Comparison of ENCODE assay signal across 1 cellular context in the genomic region with DNA sequence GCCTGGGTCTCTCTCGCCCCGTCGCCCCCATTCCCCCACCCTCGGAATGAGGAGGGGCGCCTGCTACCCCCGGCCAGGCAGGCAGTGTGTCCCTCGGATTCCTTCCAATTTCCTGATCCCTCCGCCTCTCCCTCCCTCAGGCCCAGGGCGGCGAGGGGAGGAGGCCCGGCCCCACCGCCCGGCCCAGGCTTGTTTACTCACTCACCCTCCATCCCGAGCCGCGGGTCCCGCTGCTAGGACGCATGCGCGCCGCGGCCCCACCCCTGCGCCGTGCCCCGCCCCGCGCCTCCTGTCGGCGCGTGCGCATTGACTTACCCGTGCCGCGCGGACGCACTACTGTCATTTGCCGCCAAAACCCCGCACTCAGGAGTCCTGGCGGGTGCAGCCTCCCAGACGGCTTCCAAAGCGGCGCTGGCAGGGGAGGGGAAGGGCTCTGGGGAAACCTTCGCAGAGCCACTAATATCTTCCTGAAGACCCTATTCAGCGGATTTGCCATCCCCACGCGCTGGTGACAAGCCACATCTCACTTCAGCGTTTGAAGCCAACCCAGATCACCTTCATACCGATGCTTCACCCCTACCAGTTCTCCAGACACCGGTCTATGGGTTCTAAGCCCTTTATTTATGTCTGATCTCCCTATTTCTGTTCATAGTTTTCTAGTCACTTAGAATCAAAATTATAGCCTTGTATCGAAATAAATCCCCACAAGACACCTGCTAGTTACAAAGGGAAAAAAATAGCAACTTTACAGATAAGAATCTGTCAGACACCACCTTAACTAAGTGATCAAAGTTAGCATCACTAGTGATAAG.
TF ChIP-seq lines count a peak whose summit lies in the region.

A gene (minus strand): TSS at position 235 of the 812 bp plus-strand sequence. CDS start 16,099 bp downstream, outside the sequence.

TF ChIP-seq in K562, 482 proteins besides CTCF, POLR2A, EP300 and RAD21 (continued from another document and continues in another):
- TF ChIP-seq, protein P1, sequence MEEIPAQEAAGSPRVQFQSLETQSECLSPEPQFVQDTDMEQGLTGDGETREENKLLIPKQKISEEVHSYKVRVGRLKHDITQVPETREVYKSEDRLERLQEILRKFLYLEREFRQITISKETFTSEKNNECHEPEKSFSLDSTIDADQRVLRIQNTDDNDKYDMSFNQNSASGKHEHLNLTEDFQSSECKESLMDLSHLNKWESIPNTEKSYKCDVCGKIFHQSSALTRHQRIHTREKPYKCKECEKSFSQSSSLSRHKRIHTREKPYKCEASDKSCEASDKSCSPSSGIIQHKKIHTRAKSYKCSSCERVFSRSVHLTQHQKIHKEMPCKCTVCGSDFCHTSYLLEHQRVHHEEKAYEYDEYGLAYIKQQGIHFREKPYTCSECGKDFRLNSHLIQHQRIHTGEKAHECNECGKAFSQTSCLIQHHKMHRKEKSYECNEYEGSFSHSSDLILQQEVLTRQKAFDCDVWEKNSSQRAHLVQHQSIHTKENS (CRISPR knock-in tag; IDR thresholded peaks at IDR 0.05) = no peak
- TF ChIP-seq PHF21A (IDR thresholded peaks at IDR 0.05; ENCODE audit: borderline replicate concordance, low read depth) = 0 out of 2 replicates have a peak, but pooled peaks have one; percentile 23
- TF ChIP-seq, protein P2, sequence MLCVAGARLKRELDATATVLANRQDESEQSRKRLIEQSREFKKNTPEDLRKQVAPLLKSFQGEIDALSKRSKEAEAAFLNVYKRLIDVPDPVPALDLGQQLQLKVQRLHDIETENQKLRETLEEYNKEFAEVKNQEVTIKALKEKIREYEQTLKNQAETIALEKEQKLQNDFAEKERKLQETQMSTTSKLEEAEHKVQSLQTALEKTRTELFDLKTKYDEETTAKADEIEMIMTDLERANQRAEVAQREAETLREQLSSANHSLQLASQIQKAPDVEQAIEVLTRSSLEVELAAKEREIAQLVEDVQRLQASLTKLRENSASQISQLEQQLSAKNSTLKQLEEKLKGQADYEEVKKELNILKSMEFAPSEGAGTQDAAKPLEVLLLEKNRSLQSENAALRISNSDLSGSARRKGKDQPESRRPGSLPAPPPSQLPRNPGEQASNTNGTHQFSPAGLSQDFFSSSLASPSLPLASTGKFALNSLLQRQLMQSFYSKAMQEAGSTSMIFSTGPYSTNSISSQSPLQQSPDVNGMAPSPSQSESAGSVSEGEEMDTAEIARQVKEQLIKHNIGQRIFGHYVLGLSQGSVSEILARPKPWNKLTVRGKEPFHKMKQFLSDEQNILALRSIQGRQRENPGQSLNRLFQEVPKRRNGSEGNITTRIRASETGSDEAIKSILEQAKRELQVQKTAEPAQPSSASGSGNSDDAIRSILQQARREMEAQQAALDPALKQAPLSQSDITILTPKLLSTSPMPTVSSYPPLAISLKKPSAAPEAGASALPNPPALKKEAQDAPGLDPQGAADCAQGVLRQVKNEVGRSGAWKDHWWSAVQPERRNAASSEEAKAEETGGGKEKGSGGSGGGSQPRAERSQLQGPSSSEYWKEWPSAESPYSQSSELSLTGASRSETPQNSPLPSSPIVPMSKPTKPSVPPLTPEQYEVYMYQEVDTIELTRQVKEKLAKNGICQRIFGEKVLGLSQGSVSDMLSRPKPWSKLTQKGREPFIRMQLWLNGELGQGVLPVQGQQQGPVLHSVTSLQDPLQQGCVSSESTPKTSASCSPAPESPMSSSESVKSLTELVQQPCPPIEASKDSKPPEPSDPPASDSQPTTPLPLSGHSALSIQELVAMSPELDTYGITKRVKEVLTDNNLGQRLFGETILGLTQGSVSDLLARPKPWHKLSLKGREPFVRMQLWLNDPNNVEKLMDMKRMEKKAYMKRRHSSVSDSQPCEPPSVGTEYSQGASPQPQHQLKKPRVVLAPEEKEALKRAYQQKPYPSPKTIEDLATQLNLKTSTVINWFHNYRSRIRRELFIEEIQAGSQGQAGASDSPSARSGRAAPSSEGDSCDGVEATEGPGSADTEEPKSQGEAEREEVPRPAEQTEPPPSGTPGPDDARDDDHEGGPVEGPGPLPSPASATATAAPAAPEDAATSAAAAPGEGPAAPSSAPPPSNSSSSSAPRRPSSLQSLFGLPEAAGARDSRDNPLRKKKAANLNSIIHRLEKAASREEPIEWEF (CRISPR knock-in tag; IDR thresholded peaks at IDR 0.05) = no peak
- no peak for TF ChIP-seq ZSCAN32 (CRISPR knock-in tag; IDR thresholded peaks at IDR 0.05)
- TF ChIP-seq MEIS2 (IDR thresholded peaks at IDR 0.05; ENCODE audit: partially characterized antibody) = peak; percentile 88
- TF ChIP-seq, protein P3, sequence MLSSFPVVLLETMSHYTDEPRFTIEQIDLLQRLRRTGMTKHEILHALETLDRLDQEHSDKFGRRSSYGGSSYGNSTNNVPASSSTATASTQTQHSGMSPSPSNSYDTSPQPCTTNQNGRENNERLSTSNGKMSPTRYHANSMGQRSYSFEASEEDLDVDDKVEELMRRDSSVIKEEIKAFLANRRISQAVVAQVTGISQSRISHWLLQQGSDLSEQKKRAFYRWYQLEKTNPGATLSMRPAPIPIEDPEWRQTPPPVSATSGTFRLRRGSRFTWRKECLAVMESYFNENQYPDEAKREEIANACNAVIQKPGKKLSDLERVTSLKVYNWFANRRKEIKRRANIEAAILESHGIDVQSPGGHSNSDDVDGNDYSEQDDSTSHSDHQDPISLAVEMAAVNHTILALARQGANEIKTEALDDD (IDR thresholded peaks at IDR 0.05) = no peak
- TF ChIP-seq TAF1 (IDR thresholded peaks at IDR 0.05; ENCODE audit: control insufficient read depth, extremely low read depth, insufficient read depth, low read length, severe bottlenecking) = peak; percentile 58
- TF ChIP-seq, protein P4, sequence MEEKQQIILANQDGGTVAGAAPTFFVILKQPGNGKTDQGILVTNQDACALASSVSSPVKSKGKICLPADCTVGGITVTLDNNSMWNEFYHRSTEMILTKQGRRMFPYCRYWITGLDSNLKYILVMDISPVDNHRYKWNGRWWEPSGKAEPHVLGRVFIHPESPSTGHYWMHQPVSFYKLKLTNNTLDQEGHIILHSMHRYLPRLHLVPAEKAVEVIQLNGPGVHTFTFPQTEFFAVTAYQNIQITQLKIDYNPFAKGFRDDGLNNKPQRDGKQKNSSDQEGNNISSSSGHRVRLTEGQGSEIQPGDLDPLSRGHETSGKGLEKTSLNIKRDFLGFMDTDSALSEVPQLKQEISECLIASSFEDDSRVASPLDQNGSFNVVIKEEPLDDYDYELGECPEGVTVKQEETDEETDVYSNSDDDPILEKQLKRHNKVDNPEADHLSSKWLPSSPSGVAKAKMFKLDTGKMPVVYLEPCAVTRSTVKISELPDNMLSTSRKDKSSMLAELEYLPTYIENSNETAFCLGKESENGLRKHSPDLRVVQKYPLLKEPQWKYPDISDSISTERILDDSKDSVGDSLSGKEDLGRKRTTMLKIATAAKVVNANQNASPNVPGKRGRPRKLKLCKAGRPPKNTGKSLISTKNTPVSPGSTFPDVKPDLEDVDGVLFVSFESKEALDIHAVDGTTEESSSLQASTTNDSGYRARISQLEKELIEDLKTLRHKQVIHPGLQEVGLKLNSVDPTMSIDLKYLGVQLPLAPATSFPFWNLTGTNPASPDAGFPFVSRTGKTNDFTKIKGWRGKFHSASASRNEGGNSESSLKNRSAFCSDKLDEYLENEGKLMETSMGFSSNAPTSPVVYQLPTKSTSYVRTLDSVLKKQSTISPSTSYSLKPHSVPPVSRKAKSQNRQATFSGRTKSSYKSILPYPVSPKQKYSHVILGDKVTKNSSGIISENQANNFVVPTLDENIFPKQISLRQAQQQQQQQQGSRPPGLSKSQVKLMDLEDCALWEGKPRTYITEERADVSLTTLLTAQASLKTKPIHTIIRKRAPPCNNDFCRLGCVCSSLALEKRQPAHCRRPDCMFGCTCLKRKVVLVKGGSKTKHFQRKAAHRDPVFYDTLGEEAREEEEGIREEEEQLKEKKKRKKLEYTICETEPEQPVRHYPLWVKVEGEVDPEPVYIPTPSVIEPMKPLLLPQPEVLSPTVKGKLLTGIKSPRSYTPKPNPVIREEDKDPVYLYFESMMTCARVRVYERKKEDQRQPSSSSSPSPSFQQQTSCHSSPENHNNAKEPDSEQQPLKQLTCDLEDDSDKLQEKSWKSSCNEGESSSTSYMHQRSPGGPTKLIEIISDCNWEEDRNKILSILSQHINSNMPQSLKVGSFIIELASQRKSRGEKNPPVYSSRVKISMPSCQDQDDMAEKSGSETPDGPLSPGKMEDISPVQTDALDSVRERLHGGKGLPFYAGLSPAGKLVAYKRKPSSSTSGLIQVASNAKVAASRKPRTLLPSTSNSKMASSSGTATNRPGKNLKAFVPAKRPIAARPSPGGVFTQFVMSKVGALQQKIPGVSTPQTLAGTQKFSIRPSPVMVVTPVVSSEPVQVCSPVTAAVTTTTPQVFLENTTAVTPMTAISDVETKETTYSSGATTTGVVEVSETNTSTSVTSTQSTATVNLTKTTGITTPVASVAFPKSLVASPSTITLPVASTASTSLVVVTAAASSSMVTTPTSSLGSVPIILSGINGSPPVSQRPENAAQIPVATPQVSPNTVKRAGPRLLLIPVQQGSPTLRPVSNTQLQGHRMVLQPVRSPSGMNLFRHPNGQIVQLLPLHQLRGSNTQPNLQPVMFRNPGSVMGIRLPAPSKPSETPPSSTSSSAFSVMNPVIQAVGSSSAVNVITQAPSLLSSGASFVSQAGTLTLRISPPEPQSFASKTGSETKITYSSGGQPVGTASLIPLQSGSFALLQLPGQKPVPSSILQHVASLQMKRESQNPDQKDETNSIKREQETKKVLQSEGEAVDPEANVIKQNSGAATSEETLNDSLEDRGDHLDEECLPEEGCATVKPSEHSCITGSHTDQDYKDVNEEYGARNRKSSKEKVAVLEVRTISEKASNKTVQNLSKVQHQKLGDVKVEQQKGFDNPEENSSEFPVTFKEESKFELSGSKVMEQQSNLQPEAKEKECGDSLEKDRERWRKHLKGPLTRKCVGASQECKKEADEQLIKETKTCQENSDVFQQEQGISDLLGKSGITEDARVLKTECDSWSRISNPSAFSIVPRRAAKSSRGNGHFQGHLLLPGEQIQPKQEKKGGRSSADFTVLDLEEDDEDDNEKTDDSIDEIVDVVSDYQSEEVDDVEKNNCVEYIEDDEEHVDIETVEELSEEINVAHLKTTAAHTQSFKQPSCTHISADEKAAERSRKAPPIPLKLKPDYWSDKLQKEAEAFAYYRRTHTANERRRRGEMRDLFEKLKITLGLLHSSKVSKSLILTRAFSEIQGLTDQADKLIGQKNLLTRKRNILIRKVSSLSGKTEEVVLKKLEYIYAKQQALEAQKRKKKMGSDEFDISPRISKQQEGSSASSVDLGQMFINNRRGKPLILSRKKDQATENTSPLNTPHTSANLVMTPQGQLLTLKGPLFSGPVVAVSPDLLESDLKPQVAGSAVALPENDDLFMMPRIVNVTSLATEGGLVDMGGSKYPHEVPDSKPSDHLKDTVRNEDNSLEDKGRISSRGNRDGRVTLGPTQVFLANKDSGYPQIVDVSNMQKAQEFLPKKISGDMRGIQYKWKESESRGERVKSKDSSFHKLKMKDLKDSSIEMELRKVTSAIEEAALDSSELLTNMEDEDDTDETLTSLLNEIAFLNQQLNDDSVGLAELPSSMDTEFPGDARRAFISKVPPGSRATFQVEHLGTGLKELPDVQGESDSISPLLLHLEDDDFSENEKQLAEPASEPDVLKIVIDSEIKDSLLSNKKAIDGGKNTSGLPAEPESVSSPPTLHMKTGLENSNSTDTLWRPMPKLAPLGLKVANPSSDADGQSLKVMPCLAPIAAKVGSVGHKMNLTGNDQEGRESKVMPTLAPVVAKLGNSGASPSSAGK (IDR thresholded peaks at IDR 0.05) = peak; percentile 99
- no peak for TF ChIP-seq SNRNP70 (optimal IDR thresholded peaks at IDR 0.05; ENCODE audit: low read depth, low read length)
- TF ChIP-seq, protein P5, sequence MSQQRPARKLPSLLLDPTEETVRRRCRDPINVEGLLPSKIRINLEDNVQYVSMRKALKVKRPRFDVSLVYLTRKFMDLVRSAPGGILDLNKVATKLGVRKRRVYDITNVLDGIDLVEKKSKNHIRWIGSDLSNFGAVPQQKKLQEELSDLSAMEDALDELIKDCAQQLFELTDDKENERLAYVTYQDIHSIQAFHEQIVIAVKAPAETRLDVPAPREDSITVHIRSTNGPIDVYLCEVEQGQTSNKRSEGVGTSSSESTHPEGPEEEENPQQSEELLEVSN (IDR thresholded peaks at IDR 0.05; ENCODE audit: borderline replicate concordance in 1 of 2, extremely low read depth in 1 of 2, insufficient read depth in 1 of 2, insufficient read length in 1 of 2, low read depth in 1 of 2, low read length in 1 of 2, poor library complexity in 1 of 2, severe bottlenecking in 1 of 2) = peak; percentile 100
- no peak for TF ChIP-seq ZNF239 (CRISPR knock-in tag; IDR thresholded peaks at IDR 0.05)
- TF ChIP-seq GATAD2A (IDR thresholded peaks at IDR 0.05) = 0 out of 2 replicates have a peak, but pooled peaks have one; percentile 53
- TF ChIP-seq, protein P6, sequence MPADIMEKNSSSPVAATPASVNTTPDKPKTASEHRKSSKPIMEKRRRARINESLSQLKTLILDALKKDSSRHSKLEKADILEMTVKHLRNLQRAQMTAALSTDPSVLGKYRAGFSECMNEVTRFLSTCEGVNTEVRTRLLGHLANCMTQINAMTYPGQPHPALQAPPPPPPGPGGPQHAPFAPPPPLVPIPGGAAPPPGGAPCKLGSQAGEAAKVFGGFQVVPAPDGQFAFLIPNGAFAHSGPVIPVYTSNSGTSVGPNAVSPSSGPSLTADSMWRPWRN (IDR thresholded peaks at IDR 0.05; ENCODE audit: low read depth) = no peak
- TF ChIP-seq, protein P7, sequence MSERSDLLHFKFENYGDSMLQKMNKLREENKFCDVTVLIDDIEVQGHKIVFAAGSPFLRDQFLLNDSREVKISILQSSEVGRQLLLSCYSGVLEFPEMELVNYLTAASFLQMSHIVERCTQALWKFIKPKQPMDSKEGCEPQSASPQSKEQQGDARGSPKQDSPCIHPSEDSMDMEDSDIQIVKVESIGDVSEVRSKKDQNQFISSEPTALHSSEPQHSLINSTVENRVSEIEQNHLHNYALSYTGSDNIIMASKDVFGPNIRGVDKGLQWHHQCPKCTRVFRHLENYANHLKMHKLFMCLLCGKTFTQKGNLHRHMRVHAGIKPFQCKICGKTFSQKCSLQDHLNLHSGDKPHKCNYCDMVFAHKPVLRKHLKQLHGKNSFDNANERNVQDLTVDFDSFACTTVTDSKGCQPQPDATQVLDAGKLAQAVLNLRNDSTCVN (CRISPR knock-in tag; IDR thresholded peaks at IDR 0.05) = no peak
- TF ChIP-seq ZNF707 (CRISPR knock-in tag; conservative IDR thresholded peaks at IDR 0.05) = no peak
- no peak for TF ChIP-seq CSDE1 (IDR thresholded peaks at IDR 0.05)
- TF ChIP-seq SLC30A9 (CRISPR knock-in tag; IDR thresholded peaks at IDR 0.05) = no peak
- TF ChIP-seq, protein P8, sequence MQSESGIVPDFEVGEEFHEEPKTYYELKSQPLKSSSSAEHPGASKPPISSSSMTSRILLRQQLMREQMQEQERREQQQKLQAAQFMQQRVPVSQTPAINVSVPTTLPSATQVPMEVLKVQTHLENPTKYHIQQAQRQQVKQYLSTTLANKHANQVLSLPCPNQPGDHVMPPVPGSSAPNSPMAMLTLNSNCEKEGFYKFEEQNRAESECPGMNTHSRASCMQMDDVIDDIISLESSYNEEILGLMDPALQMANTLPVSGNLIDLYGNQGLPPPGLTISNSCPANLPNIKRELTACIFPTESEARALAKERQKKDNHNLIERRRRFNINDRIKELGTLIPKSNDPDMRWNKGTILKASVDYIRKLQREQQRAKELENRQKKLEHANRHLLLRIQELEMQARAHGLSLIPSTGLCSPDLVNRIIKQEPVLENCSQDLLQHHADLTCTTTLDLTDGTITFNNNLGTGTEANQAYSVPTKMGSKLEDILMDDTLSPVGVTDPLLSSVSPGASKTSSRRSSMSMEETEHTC (IDR thresholded peaks at IDR 0.05) = no peak
- TF ChIP-seq, protein P9, sequence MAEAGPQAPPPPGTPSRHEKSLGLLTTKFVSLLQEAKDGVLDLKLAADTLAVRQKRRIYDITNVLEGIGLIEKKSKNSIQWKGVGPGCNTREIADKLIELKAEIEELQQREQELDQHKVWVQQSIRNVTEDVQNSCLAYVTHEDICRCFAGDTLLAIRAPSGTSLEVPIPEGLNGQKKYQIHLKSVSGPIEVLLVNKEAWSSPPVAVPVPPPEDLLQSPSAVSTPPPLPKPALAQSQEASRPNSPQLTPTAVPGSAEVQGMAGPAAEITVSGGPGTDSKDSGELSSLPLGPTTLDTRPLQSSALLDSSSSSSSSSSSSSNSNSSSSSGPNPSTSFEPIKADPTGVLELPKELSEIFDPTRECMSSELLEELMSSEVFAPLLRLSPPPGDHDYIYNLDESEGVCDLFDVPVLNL (CRISPR knock-in tag; IDR thresholded peaks at IDR 0.05; ENCODE audit: low read depth) = 0 out of 2 replicates have a peak, but pooled peaks have one; percentile 50
- no peak for TF ChIP-seq NFXL1 (CRISPR knock-in tag; IDR thresholded peaks at IDR 0.05)
- no peak for TF ChIP-seq PHB (CRISPR knock-in tag; IDR thresholded peaks at IDR 0.05)
- no peak for TF ChIP-seq TSC22D4 (tag; IDR thresholded peaks at IDR 0.05)
